1 cellular context compared by ENCODE assay signal in the genomic region with DNA sequence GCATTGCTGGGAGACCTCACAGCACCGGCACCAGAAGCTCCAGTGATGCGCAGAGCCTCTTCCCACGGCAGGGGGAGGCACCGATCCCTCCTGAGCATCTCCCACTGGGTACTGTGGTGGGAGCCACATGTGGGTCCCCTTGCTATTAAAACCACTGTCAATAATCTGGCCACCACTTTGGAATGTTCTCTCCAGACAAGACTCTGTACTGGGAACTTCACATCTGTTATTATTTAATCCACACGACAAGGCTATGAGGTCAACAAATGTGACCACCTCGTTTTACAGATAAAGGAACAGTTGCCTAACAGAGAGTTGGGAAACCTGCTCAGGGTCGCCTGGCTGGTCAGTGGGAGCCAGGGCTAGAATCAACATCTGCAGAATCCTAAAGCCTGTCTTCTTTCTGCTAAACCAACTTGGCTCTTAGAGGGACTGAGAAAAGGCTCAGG.
TF ChIP-seq lines count a peak whose summit lies in the region.

No MANE protein-coding gene starts in this region.

TF ChIP-seq in HepG2, 621 proteins besides CTCF, POLR2A, EP300 and RAD21 (continued from another document and continues in another):
- TF ChIP-seq, protein P1, sequence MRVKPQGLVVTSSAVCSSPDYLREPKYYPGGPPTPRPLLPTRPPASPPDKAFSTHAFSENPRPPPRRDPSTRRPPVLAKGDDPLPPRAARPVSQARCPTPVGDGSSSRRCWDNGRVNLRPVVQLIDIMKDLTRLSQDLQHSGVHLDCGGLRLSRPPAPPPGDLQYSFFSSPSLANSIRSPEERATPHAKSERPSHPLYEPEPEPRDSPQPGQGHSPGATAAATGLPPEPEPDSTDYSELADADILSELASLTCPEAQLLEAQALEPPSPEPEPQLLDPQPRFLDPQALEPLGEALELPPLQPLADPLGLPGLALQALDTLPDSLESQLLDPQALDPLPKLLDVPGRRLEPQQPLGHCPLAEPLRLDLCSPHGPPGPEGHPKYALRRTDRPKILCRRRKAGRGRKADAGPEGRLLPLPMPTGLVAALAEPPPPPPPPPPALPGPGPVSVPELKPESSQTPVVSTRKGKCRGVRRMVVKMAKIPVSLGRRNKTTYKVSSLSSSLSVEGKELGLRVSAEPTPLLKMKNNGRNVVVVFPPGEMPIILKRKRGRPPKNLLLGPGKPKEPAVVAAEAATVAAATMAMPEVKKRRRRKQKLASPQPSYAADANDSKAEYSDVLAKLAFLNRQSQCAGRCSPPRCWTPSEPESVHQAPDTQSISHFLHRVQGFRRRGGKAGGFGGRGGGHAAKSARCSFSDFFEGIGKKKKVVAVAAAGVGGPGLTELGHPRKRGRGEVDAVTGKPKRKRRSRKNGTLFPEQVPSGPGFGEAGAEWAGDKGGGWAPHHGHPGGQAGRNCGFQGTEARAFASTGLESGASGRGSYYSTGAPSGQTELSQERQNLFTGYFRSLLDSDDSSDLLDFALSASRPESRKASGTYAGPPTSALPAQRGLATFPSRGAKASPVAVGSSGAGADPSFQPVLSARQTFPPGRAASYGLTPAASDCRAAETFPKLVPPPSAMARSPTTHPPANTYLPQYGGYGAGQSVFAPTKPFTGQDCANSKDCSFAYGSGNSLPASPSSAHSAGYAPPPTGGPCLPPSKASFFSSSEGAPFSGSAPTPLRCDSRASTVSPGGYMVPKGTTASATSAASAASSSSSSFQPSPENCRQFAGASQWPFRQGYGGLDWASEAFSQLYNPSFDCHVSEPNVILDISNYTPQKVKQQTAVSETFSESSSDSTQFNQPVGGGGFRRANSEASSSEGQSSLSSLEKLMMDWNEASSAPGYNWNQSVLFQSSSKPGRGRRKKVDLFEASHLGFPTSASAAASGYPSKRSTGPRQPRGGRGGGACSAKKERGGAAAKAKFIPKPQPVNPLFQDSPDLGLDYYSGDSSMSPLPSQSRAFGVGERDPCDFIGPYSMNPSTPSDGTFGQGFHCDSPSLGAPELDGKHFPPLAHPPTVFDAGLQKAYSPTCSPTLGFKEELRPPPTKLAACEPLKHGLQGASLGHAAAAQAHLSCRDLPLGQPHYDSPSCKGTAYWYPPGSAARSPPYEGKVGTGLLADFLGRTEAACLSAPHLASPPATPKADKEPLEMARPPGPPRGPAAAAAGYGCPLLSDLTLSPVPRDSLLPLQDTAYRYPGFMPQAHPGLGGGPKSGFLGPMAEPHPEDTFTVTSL (CRISPR knock-in tag; IDR thresholded peaks at IDR 0.05; ENCODE audit: borderline replicate concordance) = no peak
- no peak for TF ChIP-seq ZNF432 (CRISPR knock-in tag; IDR thresholded peaks at IDR 0.05; ENCODE audit: borderline replicate concordance)
- TF ChIP-seq IRX3 (CRISPR knock-in tag; IDR thresholded peaks at IDR 0.05; ENCODE audit: borderline replicate concordance, low read depth) = no peak
- TF ChIP-seq ZFP62 (CRISPR knock-in tag; IDR thresholded peaks at IDR 0.05) = no peak
- TF ChIP-seq, protein P2, sequence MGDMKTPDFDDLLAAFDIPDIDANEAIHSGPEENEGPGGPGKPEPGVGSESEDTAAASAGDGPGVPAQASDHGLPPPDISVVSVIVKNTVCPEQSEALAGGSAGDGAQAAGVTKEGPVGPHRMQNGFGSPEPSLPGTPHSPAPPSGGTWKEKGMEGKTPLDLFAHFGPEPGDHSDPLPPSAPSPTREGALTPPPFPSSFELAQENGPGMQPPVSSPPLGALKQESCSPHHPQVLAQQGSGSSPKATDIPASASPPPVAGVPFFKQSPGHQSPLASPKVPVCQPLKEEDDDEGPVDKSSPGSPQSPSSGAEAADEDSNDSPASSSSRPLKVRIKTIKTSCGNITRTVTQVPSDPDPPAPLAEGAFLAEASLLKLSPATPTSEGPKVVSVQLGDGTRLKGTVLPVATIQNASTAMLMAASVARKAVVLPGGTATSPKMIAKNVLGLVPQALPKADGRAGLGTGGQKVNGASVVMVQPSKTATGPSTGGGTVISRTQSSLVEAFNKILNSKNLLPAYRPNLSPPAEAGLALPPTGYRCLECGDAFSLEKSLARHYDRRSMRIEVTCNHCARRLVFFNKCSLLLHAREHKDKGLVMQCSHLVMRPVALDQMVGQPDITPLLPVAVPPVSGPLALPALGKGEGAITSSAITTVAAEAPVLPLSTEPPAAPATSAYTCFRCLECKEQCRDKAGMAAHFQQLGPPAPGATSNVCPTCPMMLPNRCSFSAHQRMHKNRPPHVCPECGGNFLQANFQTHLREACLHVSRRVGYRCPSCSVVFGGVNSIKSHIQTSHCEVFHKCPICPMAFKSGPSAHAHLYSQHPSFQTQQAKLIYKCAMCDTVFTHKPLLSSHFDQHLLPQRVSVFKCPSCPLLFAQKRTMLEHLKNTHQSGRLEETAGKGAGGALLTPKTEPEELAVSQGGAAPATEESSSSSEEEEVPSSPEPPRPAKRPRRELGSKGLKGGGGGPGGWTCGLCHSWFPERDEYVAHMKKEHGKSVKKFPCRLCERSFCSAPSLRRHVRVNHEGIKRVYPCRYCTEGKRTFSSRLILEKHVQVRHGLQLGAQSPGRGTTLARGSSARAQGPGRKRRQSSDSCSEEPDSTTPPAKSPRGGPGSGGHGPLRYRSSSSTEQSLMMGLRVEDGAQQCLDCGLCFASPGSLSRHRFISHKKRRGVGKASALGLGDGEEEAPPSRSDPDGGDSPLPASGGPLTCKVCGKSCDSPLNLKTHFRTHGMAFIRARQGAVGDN (CRISPR knock-in tag; IDR thresholded peaks at IDR 0.05) = peak; percentile 67
- TF ChIP-seq RFXAP (CRISPR knock-in tag; IDR thresholded peaks at IDR 0.05; ENCODE audit: borderline replicate concordance) = no peak
- TF ChIP-seq SALL2 (CRISPR knock-in tag; IDR thresholded peaks at IDR 0.05) = no peak
- TF ChIP-seq, protein P3, sequence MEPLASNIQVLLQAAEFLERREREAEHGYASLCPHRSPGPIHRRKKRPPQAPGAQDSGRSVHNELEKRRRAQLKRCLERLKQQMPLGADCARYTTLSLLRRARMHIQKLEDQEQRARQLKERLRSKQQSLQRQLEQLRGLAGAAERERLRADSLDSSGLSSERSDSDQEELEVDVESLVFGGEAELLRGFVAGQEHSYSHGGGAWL (CRISPR knock-in tag; IDR thresholded peaks at IDR 0.05) = no peak
- no peak for TF ChIP-seq ZSCAN25 (CRISPR knock-in tag; IDR thresholded peaks at IDR 0.05)
- TF ChIP-seq NFYC (CRISPR knock-in tag; IDR thresholded peaks at IDR 0.05) = no peak
- no peak for TF ChIP-seq ZNF616 (CRISPR knock-in tag; IDR thresholded peaks at IDR 0.05; ENCODE audit: low read depth)
- TF ChIP-seq, protein P4, sequence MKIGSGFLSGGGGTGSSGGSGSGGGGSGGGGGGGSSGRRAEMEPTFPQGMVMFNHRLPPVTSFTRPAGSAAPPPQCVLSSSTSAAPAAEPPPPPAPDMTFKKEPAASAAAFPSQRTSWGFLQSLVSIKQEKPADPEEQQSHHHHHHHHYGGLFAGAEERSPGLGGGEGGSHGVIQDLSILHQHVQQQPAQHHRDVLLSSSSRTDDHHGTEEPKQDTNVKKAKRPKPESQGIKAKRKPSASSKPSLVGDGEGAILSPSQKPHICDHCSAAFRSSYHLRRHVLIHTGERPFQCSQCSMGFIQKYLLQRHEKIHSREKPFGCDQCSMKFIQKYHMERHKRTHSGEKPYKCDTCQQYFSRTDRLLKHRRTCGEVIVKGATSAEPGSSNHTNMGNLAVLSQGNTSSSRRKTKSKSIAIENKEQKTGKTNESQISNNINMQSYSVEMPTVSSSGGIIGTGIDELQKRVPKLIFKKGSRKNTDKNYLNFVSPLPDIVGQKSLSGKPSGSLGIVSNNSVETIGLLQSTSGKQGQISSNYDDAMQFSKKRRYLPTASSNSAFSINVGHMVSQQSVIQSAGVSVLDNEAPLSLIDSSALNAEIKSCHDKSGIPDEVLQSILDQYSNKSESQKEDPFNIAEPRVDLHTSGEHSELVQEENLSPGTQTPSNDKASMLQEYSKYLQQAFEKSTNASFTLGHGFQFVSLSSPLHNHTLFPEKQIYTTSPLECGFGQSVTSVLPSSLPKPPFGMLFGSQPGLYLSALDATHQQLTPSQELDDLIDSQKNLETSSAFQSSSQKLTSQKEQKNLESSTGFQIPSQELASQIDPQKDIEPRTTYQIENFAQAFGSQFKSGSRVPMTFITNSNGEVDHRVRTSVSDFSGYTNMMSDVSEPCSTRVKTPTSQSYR (CRISPR knock-in tag; IDR thresholded peaks at IDR 0.05; ENCODE audit: borderline replicate concordance) = no peak
- no peak for TF ChIP-seq TGIF2 (CRISPR knock-in tag; IDR thresholded peaks at IDR 0.05)
- TF ChIP-seq ZNF3 (CRISPR knock-in tag; IDR thresholded peaks at IDR 0.05) = no peak
- TF ChIP-seq RARG (CRISPR knock-in tag; IDR thresholded peaks at IDR 0.05; ENCODE audit: low read depth) = no peak
- no peak for TF ChIP-seq ZEB1 (IDR thresholded peaks at IDR 0.05; ENCODE audit: insufficient replicate concordance, low read depth)
- no peak for TF ChIP-seq KLF11 (CRISPR knock-in tag; IDR thresholded peaks at IDR 0.05)
- TF ChIP-seq, protein P5, sequence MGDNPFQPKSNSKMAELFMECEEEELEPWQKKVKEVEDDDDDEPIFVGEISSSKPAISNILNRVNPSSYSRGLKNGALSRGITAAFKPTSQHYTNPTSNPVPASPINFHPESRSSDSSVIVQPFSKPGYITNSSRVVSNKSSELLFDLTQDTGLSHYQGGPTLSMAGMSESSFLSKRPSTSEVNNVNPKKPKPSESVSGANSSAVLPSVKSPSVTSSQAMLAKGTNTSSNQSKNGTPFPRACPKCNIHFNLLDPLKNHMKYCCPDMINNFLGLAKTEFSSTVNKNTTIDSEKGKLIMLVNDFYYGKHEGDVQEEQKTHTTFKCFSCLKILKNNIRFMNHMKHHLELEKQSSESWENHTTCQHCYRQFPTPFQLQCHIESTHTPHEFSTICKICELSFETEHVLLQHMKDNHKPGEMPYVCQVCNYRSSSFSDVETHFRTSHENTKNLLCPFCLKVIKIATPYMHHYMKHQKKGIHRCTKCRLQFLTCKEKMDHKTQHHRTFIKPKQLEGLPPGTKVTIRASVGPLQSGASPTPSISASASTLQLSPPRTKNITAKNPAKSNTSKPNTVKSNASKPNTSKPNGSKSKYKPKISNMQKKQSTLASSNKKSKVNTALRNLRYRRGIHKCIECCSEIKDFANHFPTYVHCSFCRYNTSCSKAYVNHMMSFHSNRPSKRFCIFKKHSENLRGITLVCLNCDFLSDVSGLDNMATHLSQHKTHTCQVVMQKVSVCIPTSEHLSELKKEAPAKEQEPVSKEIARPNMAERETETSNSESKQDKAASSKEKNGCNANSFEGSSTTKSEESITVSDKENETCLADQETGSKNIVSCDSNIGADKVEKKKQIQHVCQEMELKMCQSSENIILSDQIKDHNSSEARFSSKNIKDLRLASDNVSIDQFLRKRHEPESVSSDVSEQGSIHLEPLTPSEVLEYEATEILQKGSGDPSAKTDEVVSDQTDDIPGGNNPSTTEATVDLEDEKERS (CRISPR knock-in tag; IDR thresholded peaks at IDR 0.05) = no peak
- TF ChIP-seq, protein P6, sequence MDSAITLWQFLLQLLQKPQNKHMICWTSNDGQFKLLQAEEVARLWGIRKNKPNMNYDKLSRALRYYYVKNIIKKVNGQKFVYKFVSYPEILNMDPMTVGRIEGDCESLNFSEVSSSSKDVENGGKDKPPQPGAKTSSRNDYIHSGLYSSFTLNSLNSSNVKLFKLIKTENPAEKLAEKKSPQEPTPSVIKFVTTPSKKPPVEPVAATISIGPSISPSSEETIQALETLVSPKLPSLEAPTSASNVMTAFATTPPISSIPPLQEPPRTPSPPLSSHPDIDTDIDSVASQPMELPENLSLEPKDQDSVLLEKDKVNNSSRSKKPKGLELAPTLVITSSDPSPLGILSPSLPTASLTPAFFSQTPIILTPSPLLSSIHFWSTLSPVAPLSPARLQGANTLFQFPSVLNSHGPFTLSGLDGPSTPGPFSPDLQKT (CRISPR knock-in tag; IDR thresholded peaks at IDR 0.05; ENCODE audit: borderline replicate concordance) = no peak
- TF ChIP-seq SRF (IDR thresholded peaks at IDR 0.05; ENCODE audit: low read depth, low read length) = no peak
- no peak for TF ChIP-seq ZNF619 (CRISPR knock-in tag; IDR thresholded peaks at IDR 0.05)
- TF ChIP-seq, protein P7, sequence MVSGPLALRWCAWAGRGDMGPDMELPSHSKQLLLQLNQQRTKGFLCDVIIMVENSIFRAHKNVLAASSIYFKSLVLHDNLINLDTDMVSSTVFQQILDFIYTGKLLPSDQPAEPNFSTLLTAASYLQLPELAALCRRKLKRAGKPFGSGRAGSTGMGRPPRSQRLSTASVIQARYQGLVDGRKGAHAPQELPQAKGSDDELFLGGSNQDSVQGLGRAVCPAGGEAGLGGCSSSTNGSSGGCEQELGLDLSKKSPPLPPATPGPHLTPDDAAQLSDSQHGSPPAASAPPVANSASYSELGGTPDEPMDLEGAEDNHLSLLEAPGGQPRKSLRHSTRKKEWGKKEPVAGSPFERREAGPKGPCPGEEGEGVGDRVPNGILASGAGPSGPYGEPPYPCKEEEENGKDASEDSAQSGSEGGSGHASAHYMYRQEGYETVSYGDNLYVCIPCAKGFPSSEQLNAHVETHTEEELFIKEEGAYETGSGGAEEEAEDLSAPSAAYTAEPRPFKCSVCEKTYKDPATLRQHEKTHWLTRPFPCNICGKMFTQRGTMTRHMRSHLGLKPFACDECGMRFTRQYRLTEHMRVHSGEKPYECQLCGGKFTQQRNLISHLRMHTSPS (CRISPR knock-in tag; IDR thresholded peaks at IDR 0.05; ENCODE audit: low read depth) = no peak
- TF ChIP-seq, protein P8, sequence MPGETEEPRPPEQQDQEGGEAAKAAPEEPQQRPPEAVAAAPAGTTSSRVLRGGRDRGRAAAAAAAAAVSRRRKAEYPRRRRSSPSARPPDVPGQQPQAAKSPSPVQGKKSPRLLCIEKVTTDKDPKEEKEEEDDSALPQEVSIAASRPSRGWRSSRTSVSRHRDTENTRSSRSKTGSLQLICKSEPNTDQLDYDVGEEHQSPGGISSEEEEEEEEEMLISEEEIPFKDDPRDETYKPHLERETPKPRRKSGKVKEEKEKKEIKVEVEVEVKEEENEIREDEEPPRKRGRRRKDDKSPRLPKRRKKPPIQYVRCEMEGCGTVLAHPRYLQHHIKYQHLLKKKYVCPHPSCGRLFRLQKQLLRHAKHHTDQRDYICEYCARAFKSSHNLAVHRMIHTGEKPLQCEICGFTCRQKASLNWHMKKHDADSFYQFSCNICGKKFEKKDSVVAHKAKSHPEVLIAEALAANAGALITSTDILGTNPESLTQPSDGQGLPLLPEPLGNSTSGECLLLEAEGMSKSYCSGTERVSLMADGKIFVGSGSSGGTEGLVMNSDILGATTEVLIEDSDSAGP (CRISPR knock-in tag; IDR thresholded peaks at IDR 0.05; ENCODE audit: borderline replicate concordance) = no peak
- TF ChIP-seq, protein P9, sequence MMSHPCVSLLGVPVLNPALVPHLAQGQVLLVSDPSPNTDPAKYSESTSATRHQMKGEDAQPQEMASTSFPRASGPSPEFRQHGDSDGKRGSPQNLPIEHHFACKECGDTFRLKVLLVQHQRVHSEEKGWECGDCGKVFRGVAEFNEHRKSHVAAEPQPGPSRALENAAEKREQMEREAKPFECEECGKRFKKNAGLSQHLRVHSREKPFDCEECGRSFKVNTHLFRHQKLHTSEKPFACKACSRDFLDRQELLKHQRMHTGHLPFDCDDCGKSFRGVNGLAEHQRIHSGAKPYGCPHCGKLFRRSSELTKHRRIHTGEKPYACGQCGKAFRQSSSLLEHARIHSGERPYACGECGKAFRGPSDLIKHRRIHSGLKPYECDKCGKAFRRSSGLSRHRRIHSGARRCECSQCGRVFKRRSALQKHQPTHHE (CRISPR knock-in tag; IDR thresholded peaks at IDR 0.05; ENCODE audit: borderline replicate concordance) = no peak
- TF ChIP-seq HDAC6 (IDR thresholded peaks at IDR 0.05; ENCODE audit: low read depth, low read length) = no peak
- peak; percentile 50; the same call in 1 of the 2 replicates for TF ChIP-seq RXRB (CRISPR knock-in tag; IDR thresholded peaks at IDR 0.05; ENCODE audit: borderline replicate concordance)
- TF ChIP-seq EEA1 (CRISPR knock-in tag; IDR thresholded peaks at IDR 0.05; ENCODE audit: borderline replicate concordance) = no peak
- no peak for TF ChIP-seq PRMT3 (CRISPR knock-in tag; IDR thresholded peaks at IDR 0.05; ENCODE audit: borderline replicate concordance, low read depth)
- TF ChIP-seq ZBTB3 (CRISPR knock-in tag; IDR thresholded peaks at IDR 0.05; ENCODE audit: borderline replicate concordance, low read depth) = no peak
- no peak for TF ChIP-seq ZNF891 (CRISPR knock-in tag; IDR thresholded peaks at IDR 0.05)
- TF ChIP-seq POLR2G (IDR thresholded peaks at IDR 0.05; ENCODE audit: low read depth, low read length) = no peak
